Comparison of ENCODE assay signal across 16 cellular contexts in genomic region chr3:4418156-4418555, GRCh38. TPM values are rescaled to one million over a fixed set of nuclear protein-coding genes. Genes with fewer than 3 reads are reported as not detected.
A peak's percentile ranks its signal among the peaks of the same experiment; 100 is the strongest.
DNase-seq lines count a peak whose midpoint lies in the region; TF ChIP-seq lines count a peak whose summit lies in the region.
"Had no signal": no experiment of that assay in that cellular context is flagged by ENCODE, and none has a peak within 500 bp of the region (broad histone marks: within the 10 kb centered on the region; RNA-seq: fewer than 3 reads in every experiment).

No MANE protein-coding gene starts in this region.

- H3K9me3 ChIP-seq in esophagus muscularis mucosa (no peaks in the 10 kb centered on the region), mammary epithelial cell (replicated peaks; ENCODE audit: insufficient read depth, low read length) (no peaks in the 10 kb centered on the region)
- H3K9me3 ChIP-seq: Peyer's patch, upper lobe of left lung had no signal

- H4K20me1 ChIP-seq in mammary epithelial cell (ENCODE audit: insufficient read depth, low read length) = no peaks in the 10 kb centered on the region

- H3K4me3 ChIP-seq in ACC112 (ENCODE audit: low read depth, low read length) = no peak overlapping the region
- no peak overlapping the region for H3K4me3 ChIP-seq in esophagus muscularis mucosa
- H3K4me3 ChIP-seq in skeletal muscle cell (ENCODE audit: low read depth, low read length) = no peak overlapping the region
- no peak overlapping the region for H3K4me3 ChIP-seq in mammary epithelial cell (replicated peaks in 1 of 3; ENCODE audit: insufficient read depth in 1 of 3, low read depth in 2 of 3, low read length in 3 of 3)
- H3K4me3 ChIP-seq: Peyer's patch, upper lobe of left lung had no signal

- H3K9ac ChIP-seq in mammary epithelial cell (ENCODE audit: insufficient read depth, low read length) = no peak overlapping the region

- dilution Hi-C loops in mammary epithelial cell (cut with HindIII; ENCODE audit: low sequenced_read_pairs) = no loop called here

- H3K4me2 ChIP-seq in mammary epithelial cell (ENCODE audit: insufficient read depth, low read depth, low read length) = no peak overlapping the region

- no peak for TF ChIP-seq EP300 in esophagus muscularis mucosa (IDR thresholded peaks at IDR 0.05)

- peak; percentile 75 for DNase-seq in NCI-H82 (lab: John Stamatoyannopoulos, UW)
- no peak for DNase-seq in esophagus muscularis mucosa (ENCODE audit: extremely low spot score)
- DNase-seq in skeletal muscle cell (ENCODE audit: low read depth) = peak; percentile 36
- no peak for DNase-seq in GF-D8 (lab: John Stamatoyannopoulos, UW)
- DNase-seq in SK-N-DZ (ENCODE audit: low spot score) = no peak
- no peak for DNase-seq in mammary epithelial cell
- DNase-seq: activated CD4-positive, alpha-beta memory T cell treated with anti-CD3 and anti-CD28 coated beads, Interleukin-2, amount 10 ng/mL, durations not matched to agents 7 days and 5 days; AML-193; COR-L47; effector memory CD4-positive, alpha-beta T cell; NCI-H1436; NCI-H774; Peyer's patch; stimulated activated naive CD4-positive, alpha-beta T cell; upper lobe of left lung had no signal

- intact Hi-C loops in esophagus muscularis mucosa (cut with DNase I) = no loop called here
- intact Hi-C loops in mammary epithelial cell (cut with micrococcal nuclease) = no loop called here

- no peak for TF ChIP-seq POLR2A in esophagus muscularis mucosa (IDR thresholded peaks at IDR 0.05; ENCODE audit: low read depth)

- H3K36me3 ChIP-seq in ACC112 (ENCODE audit: insufficient read depth, low read length) = no peaks in the 10 kb centered on the region
- peaks cover 0 to 50% (median 9%) of the 10 kb centered on the region in 4 donors for H3K36me3 ChIP-seq in esophagus muscularis mucosa
- no peaks in the 10 kb centered on the region for H3K36me3 ChIP-seq in mammary epithelial cell (ENCODE audit: insufficient read depth, low read length)

- WGBS in esophagus muscularis mucosa = 80% methylated on average over 4 of the region's 4 CpGs
- 96% methylated on average over 4 of the region's 4 CpGs for WGBS in mammary epithelial cell (ENCODE audit: low coverage, missing lambda C conversion rate)

- H3K27me3 ChIP-seq in ACC112 (ENCODE audit: insufficient read depth, low read length) (no peaks in the 10 kb centered on the region), esophagus muscularis mucosa (no peaks in the 10 kb centered on the region), mammary epithelial cell (ENCODE audit: insufficient read depth, low read length) (no peaks in the 10 kb centered on the region)
- H3K27me3 ChIP-seq: Peyer's patch, upper lobe of left lung had no signal

- H3K4me1 ChIP-seq in ACC112 (ENCODE audit: control insufficient read depth, insufficient read depth, low read length, unreplicated experiment) (peaks cover 49% of the 10 kb centered on the region), esophagus muscularis mucosa (peaks cover 0 to 13% (median 12%) of the 10 kb centered on the region in 4 donors), mammary epithelial cell (ENCODE audit: insufficient read depth, low read length) (peaks cover 53% of the 10 kb centered on the region)
- H3K4me1 ChIP-seq: Peyer's patch had no signal

- H2AFZ ChIP-seq in ACC112 (ENCODE audit: low read length, unreplicated experiment) = no peak overlapping the region
- H2AFZ ChIP-seq in mammary epithelial cell (ENCODE audit: low read depth, low read length) = no peak overlapping the region

- peak overlapping the region; percentile 88 for H3K27ac ChIP-seq in ACC112 (ENCODE audit: low read depth, low read length)
- peak overlapping the region in 3 of 4 donors; percentile 8 to 45 (median 39) for H3K27ac ChIP-seq in esophagus muscularis mucosa (replicated peaks in 1 of 4)
- no peak overlapping the region for H3K27ac ChIP-seq in mammary epithelial cell (ENCODE audit: insufficient read depth, low read depth, low read length)
- H3K27ac ChIP-seq: Peyer's patch had no signal

- in situ Hi-C loops in mammary epithelial cell (cut with MboI; ENCODE audit: low sequenced_read_pairs in 2 of 2) = loop anchor here in 1 of 2 donors (10.0 kb wide), 1 partner anchor 167 kb away; no protein-coding TSS in a partner anchor

- H3K79me2 ChIP-seq in ACC112 (ENCODE audit: control insufficient read depth, insufficient read depth, low read length, unreplicated experiment) (no peaks in the 10 kb centered on the region), mammary epithelial cell (ENCODE audit: insufficient read depth, low read length) (no peaks in the 10 kb centered on the region)

- TF ChIP-seq CTCF in esophagus muscularis mucosa (IDR thresholded peaks at IDR 0.05) (no peak), mammary epithelial cell (conservative IDR thresholded peaks at IDR 0.05 in 1 of 2, IDR thresholded peaks at IDR 0.05 in 1 of 2; ENCODE audit: extremely low read depth in 1 of 2, insufficient read depth in 1 of 2, low read depth in 1 of 2, low read length in 2 of 2) (no peak)

- CTCF ChIA-PET in mammary epithelial cell (lab: Charles Lee; ENCODE audit: low non-redundant PET) = no interaction called here

- no TSS peak for BruUV-seq in mammary epithelial cell (replicated peaks; lab: Mats Ljungman, UMichigan)

RNA-seq across cellular contexts. Expression of gene SUMF1, which starts 48.9 kb away (rescaled TPM):
- total RNA-seq in esophagus muscularis mucosa (10 to 100 TPM; 28.7 to 49.0 (median 41.6) TPM), mammary epithelial cell (10 to 100 TPM; 31.4 to 87.7 TPM)
- 25.8 and 27.2 TPM in 2 replicates for polyA plus RNA-seq in SK-N-DZ (2014; cell fraction: cytosol; rRNA removed)
- polyA plus RNA-seq in SK-N-DZ (2014; cell fraction: nucleus; rRNA removed) = 12.5 and 13.7 TPM in 2 replicates
- polyA plus RNA-seq in mammary epithelial cell = 37.6 TPM
- 22.4 TPM for polyA minus RNA-seq in mammary epithelial cell

Comparison
In these comparisons a context has a peak if more than half of its experiments do, and no peak if none do; other contexts are left out.
1. DNase-seq: peak in NCI-H82 (single experiment) and skeletal muscle cell (single experiment); none in esophagus muscularis mucosa (single experiment), GF-D8 (single experiment), SK-N-DZ (single experiment) and mammary epithelial cell (single experiment).